ENCODE assay signal across 26 cellular contexts in the genomic region with DNA sequence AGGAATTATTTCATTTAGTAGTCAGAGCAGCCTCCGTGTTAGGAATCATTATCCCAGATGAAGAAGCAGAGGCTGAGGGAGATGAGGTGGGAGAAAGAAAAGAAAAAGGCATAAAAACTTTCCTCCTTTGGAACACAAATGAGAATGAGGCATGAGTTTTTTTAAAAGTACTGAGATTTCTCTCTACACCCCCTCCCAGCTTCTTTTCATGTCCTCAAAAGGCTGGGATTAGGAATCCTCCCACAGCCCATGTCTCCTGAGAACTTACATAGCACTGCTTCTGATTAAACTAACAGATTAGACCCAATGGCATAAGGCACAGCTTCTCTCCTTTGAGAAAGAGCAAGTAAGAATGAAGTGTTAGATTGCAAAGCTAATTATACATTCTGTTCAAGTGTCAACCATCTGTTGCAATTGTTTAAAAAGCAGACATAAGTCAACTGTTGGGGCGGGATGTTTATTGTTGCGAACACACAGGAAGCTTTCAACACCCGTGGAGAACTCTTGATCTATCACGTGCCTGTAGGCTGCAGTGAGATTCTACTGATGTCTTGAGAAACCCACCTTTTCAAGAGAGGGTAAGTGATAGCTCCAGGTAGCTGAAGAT.
DNase-seq lines count a peak whose midpoint lies in the region; FAIRE-seq and TF ChIP-seq lines count a peak whose summit lies in the region.
"Had no signal": no experiment of that assay in that cellular context is flagged by ENCODE, and none has a peak within 500 bp of the region (broad histone marks: within the 10 kb centered on the region; RNA-seq: fewer than 3 reads in every experiment).

No MANE protein-coding gene starts in this region.

- TF ChIP-seq CTCF in foreskin fibroblast (IDR thresholded peaks at IDR 0.05; ENCODE audit: low read depth, low read length), result no peak

- FAIRE-seq in endometrium (lab: Jason Lieb, UNC), result peak; percentile 87
- FAIRE-seq: frontal cortex, HTR-8/SVneo, islet of Langerhans, TTC549 had no signal

- DNase-seq in DMS 273 treated with DMSO at 0.1 percent for 48 hours (lab: John Stamatoyannopoulos, UW) (peak; percentile 97), NCI-H2171 treated with DMSO at 0.1 percent for 48 hours (lab: John Stamatoyannopoulos, UW) (peak; percentile 92), putamen (ENCODE audit: low spot score) (peak; percentile 80), NCI-H187 treated with DMSO at 0.1 percent for 48 hours (lab: John Stamatoyannopoulos, UW) (no peak), foreskin fibroblast (no peak)
- DNase-seq in activated effector memory CD4-positive, alpha-beta T cell treated with Interleukin-2 at 50 U/mL for 16 hours, result no peak
- DNase-seq: activated CD4-positive, CD25-positive, alpha-beta regulatory T cell treated with anti-CD3 and anti-CD28 coated beads, Interleukin-2, amount 50 U/mL, for 72 hours; activated CD8-positive, alpha-beta T cell treated with anti-CD3 and anti-CD28 coated beads, Interleukin-2, amount 10 ng/mL, durations not matched to agents 7 days and 5 days; activated gamma-delta T cell; activated T-cell treated with anti-CD3 and anti-CD28 coated beads for 4 hours; CD4-positive, alpha-beta memory T cell; effector CD8-positive, alpha-beta T cell; GF-D8; GM23248; KG1; NCI-H146; posterior cingulate gyrus; stimulated activated CD4-positive, alpha-beta T cell treated with anti-CD3 and anti-CD28 coated beads, Interleukin-15, amount 100 ng/mL, for 24 hours; stimulated activated naive CD8-positive, alpha-beta T cell treated with anti-CD3 and anti-CD28 coated beads, Interleukin-15, Interleukin-2, amounts not matched to agents 100 U/mL and 50 U/mL, for 24 hours; T-helper 1 cell; thyroid gland had no signal

- H3K4me3 ChIP-seq in foreskin fibroblast (ENCODE audit: low read depth in 1 of 2, low read length in 2 of 2), result no peak overlapping the region
- H3K4me3 ChIP-seq: GM23248, thyroid gland had no signal

Comparison
In these comparisons a context has a peak if more than half of its experiments do, and no peak if none do; other contexts are left out.
1. DNase-seq: peak in DMS 273 treated with DMSO at 0.1 percent for 48 hours (single experiment), NCI-H2171 treated with DMSO at 0.1 percent for 48 hours (single experiment) and putamen (single experiment); none in NCI-H187 treated with DMSO at 0.1 percent for 48 hours (single experiment), activated effector memory CD4-positive, alpha-beta T cell treated with Interleukin-2 at 50 U/mL for 16 hours (single experiment) and foreskin fibroblast (0 of 2).